In the genomic region with DNA sequence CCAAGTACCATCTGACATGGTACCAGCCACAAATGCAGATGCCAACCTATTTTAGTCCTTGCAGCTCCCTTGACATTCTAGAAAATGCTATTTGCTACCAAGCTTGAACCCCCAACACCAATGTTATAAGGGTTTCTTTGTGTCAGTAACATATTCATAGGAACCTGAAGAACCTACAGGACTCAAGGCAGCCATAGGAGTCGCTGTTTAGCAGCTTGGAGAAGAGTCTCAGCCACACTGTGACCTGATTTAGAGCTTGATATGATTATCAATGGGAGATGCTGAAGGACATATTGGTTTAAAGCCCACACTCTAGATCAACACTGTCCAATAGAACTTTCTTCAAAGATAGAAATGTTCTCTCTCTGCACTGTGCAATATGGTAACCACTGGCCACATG, we compare ENCODE assay signal across 14 cellular contexts. TPM values are rescaled to one million over a fixed set of nuclear protein-coding genes. Genes with fewer than 3 reads are reported as not detected.
DNase-seq lines count a peak whose midpoint lies in the region; TF ChIP-seq lines count a peak whose summit lies in the region.
"Had no signal": no experiment of that assay in that cellular context is flagged by ENCODE, and none has a peak within 500 bp of the region (broad histone marks: within the 10 kb centered on the region; RNA-seq: fewer than 3 reads in every experiment).

No MANE protein-coding gene starts in this region.

- DNase-seq in SHP77 (lab: John Stamatoyannopoulos, UW) (peak; percentile 9 to 22), SHP77 treated with DMSO at 0.1 percent for 48 hours (lab: John Stamatoyannopoulos, UW) (no peak), NB4 (ENCODE audit: low read depth) (no peak), cerebellar cortex (ENCODE audit: low spot score) (peak; percentile 7), osteoblast (ENCODE audit: insufficient read length, low spot score, missing footprints) (no peak), WERI-Rb-1 (no peak), NCI-H2081 (lab: John Stamatoyannopoulos, UW) (no peak), medulla oblongata (ENCODE audit: extremely low spot score) (no peak)
- DNase-seq: activated naive CD8-positive, alpha-beta T cell treated with anti-CD3 and anti-CD28 coated beads, Interleukin-2, amount 10 ng/mL, durations not matched to agents 7 days and 5 days; cortex of kidney; EL had no signal

- H3K9me3 ChIP-seq in osteoblast (ENCODE audit: low read depth, low read length) (no peaks in the 10 kb centered on the region), WERI-Rb-1 (ENCODE audit: severe bottlenecking) (no peaks in the 10 kb centered on the region)
- H3K9me3 ChIP-seq: gastroesophageal sphincter, neutrophil had no signal

- no peak overlapping the region for H3K4me2 ChIP-seq in osteoblast (ENCODE audit: insufficient read depth, low read length)
- H3K4me2 ChIP-seq: smooth muscle cell had no signal

- TF ChIP-seq POLR2A in NB4 (IDR thresholded peaks at IDR 0.05; ENCODE audit: extremely low read depth, insufficient read length) = no peak

- TF ChIP-seq CTCF in NB4 (IDR thresholded peaks at IDR 0.05; ENCODE audit: low read depth, low read length) (peak; percentile 13), osteoblast (IDR thresholded peaks at IDR 0.05; ENCODE audit: extremely low read depth, low read depth, low read length) (peak; percentile 36), WERI-Rb-1 (IDR thresholded peaks at IDR 0.05; ENCODE audit: low read depth, low read length) (no peak)

- H3K27me3 ChIP-seq in osteoblast (ENCODE audit: insufficient read depth, low read length) = no peaks in the 10 kb centered on the region
- peaks cover 32% of the 10 kb centered on the region for H3K27me3 ChIP-seq in WERI-Rb-1 (ENCODE audit: insufficient read depth, low read depth, severe bottlenecking)
- H3K27me3 ChIP-seq: gastroesophageal sphincter, neutrophil had no signal

- no peaks in the 10 kb centered on the region for H3K4me1 ChIP-seq in osteoblast (ENCODE audit: insufficient read depth, low read length)
- H3K4me1 ChIP-seq: gastroesophageal sphincter had no signal

- H3K4me3 ChIP-seq in NB4 (ENCODE audit: low read depth, low read length) (no peak overlapping the region), osteoblast (ENCODE audit: insufficient read depth, low read length) (no peak overlapping the region), WERI-Rb-1 (ENCODE audit: low read depth, low read length) (no peak overlapping the region)
- H3K4me3 ChIP-seq: gastroesophageal sphincter, smooth muscle cell had no signal

- no peak overlapping the region for H2AFZ ChIP-seq in osteoblast (ENCODE audit: low read length)

- H3K79me2 ChIP-seq in osteoblast (ENCODE audit: insufficient read depth, low read length) = no peaks in the 10 kb centered on the region

- H3K36me3 ChIP-seq in osteoblast (ENCODE audit: insufficient read depth, low read length) = no peaks in the 10 kb centered on the region
- no peaks in the 10 kb centered on the region for H3K36me3 ChIP-seq in WERI-Rb-1
- H3K36me3 ChIP-seq: gastroesophageal sphincter, neutrophil had no signal

- H4K20me1 ChIP-seq in osteoblast (ENCODE audit: insufficient read depth, low read length) = no peaks in the 10 kb centered on the region

- no peak overlapping the region for H3K27ac ChIP-seq in osteoblast (ENCODE audit: low read depth, low read length)
- H3K27ac ChIP-seq in WERI-Rb-1 = no peak overlapping the region
- H3K27ac ChIP-seq: gastroesophageal sphincter, neutrophil had no signal

RNA-seq across cellular contexts. Expression of a gene that starts 6.4 kb away (rescaled TPM):
- 80.7 and 86.1 TPM in 2 replicates for total RNA-seq in osteoblast

Comparison
In these comparisons a context has a peak if more than half of its experiments do, and no peak if none do; other contexts are left out.
1. DNase-seq: peak in SHP77 (2 of 2) and cerebellar cortex (single experiment); none in SHP77 treated with DMSO at 0.1 percent for 48 hours (single experiment), NB4 (single experiment), osteoblast (single experiment), WERI-Rb-1 (single experiment), NCI-H2081 (0 of 2) and medulla oblongata (single experiment).